ENCODE assay signal across 8 cellular contexts in the genomic region with DNA sequence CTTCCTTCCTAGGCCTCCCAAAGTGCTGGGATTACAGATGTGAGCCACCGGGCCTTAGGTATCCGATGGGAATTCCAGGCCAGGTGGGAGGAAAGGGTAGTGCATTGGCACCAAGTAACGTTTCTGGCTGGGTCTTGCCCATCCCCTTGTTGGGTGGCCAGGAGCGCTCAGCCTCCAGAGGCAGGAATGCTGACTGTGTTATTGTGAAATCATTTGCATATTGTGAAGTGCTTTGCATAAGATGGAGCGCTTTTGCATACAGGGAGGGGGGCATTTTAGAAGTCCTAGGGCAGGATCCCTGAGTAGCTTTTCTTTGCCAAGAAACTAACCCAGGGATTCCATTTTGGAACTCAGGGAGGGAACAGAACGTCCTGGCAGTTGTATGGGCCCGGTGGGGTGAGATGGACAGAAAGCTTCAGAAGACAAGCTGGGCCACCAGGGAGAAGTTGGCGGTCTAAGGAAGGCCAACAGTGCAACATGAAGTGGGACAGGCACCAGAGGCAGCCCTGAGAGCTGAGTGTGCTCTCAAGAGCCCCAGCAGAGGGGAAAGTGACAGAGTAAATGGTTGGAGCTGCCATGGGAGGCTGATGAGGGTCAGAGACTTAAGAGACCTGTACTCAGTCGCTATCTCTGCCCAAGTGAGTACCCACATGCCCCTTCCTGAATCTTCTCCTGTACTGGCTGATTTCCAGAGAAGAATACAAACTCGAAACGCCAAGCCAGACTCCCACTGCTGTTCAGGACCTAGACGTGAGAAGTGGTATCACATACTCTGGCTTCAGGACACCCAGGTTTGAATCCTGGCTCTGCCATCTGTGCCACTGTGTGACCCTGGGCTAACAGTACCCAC. TPM values are rescaled to one million over a fixed set of nuclear protein-coding genes. Genes with fewer than 3 reads are reported as not detected.
DNase-seq lines count a peak whose midpoint lies in the region.

No MANE protein-coding gene starts in this region.

- intact Hi-C loops in activated CD4-positive, alpha-beta T cell treated with anti-CD3 and anti-CD28 coated beads, Interleukin-2, amount 10 ng/mL, durations not matched to agents 24 days and 14 days (cut with micrococcal nuclease) = no loop called here

- H3K27ac ChIP-seq in temporal lobe (ENCODE audit: low read depth, low read length) = peak overlapping the region; percentile 99

- H3K36me3 Mint-ChIP-seq in activated CD4-positive, alpha-beta T cell treated with anti-CD3 and anti-CD28 coated beads, Interleukin-2, amount 10 ng/mL, durations not matched to agents 24 days and 14 days (ENCODE audit: low read depth) = peaks cover 2% of the 10 kb centered on the region
- no peaks in the 10 kb centered on the region for H3K36me3 Mint-ChIP-seq in activated naive CD8-positive, alpha-beta T cell
- no peaks in the 10 kb centered on the region for H3K36me3 Mint-ChIP-seq in immature natural killer cell

- peaks cover 19% of the 10 kb centered on the region for H3K4me1 Mint-ChIP-seq in activated CD4-positive, alpha-beta T cell treated with anti-CD3 and anti-CD28 coated beads, Interleukin-2, amount 10 ng/mL, durations not matched to agents 24 days and 14 days
- H3K4me1 Mint-ChIP-seq in activated naive CD8-positive, alpha-beta T cell (ENCODE audit: low read depth) = peaks cover 16% of the 10 kb centered on the region
- peaks cover 20% of the 10 kb centered on the region in 2 donors for H3K4me1 Mint-ChIP-seq in immature natural killer cell

- H3K4me3 Mint-ChIP-seq in activated CD4-positive, alpha-beta T cell treated with anti-CD3 and anti-CD28 coated beads, Interleukin-2, amount 10 ng/mL, durations not matched to agents 24 days and 14 days = peak overlapping the region; percentile 95
- peak overlapping the region; percentile 92 for H3K4me3 Mint-ChIP-seq in activated naive CD8-positive, alpha-beta T cell
- peak overlapping the region; percentile 83 to 89 (median 85) for H3K4me3 Mint-ChIP-seq in immature natural killer cell

- no peaks in the 10 kb centered on the region for H3K9me3 Mint-ChIP-seq in activated CD4-positive, alpha-beta T cell treated with anti-CD3 and anti-CD28 coated beads, Interleukin-2, amount 10 ng/mL, durations not matched to agents 24 days and 14 days
- H3K9me3 Mint-ChIP-seq in activated naive CD8-positive, alpha-beta T cell (ENCODE audit: low read depth) = no peaks in the 10 kb centered on the region
- H3K9me3 Mint-ChIP-seq in immature natural killer cell = no peaks in the 10 kb centered on the region

- peak overlapping the region; percentile 95 for H3K27ac Mint-ChIP-seq in activated CD4-positive, alpha-beta T cell treated with anti-CD3 and anti-CD28 coated beads, Interleukin-2, amount 10 ng/mL, durations not matched to agents 24 days and 14 days
- H3K27ac Mint-ChIP-seq in activated naive CD8-positive, alpha-beta T cell = peak overlapping the region; percentile 97
- peak overlapping the region; percentile 90 to 93 (median 92) for H3K27ac Mint-ChIP-seq in immature natural killer cell

- no peaks in the 10 kb centered on the region for H3K27me3 Mint-ChIP-seq in activated CD4-positive, alpha-beta T cell treated with anti-CD3 and anti-CD28 coated beads, Interleukin-2, amount 10 ng/mL, durations not matched to agents 24 days and 14 days
- H3K27me3 Mint-ChIP-seq in activated naive CD8-positive, alpha-beta T cell = no peaks in the 10 kb centered on the region
- peaks cover 3 to 14% (median 14%) of the 10 kb centered on the region in 3 donors for H3K27me3 Mint-ChIP-seq in immature natural killer cell (ENCODE audit: low read depth in 3 of 3)

- no peak for DNase-seq in activated CD4-positive, alpha-beta T cell treated with anti-CD3 and anti-CD28 coated beads, Interleukin-2, amount 10 ng/mL, durations not matched to agents 24 days and 14 days
- DNase-seq in activated CD4-positive, alpha-beta T cell treated with anti-CD3 and anti-CD28 coated beads for 4 hours = no peak
- DNase-seq in immature natural killer cell = no peak
- DNase-seq in foreskin melanocyte = no peak
- no peak for DNase-seq in dermis blood vessel endothelial cell
- no peak for DNase-seq in NK-92 (lab: John Stamatoyannopoulos, UW; ENCODE audit: unreplicated experiment)

RNA-seq across cellular contexts. Expression of gene SLC39A13, which starts 1.3 kb away (rescaled TPM):
- 13.2 and 13.3 TPM in 2 replicates for total RNA-seq in activated CD4-positive, alpha-beta T cell treated with anti-CD3 and anti-CD28 coated beads, Interleukin-2, amount 10 ng/mL, durations not matched to agents 24 days and 14 days
- 10 to 100 TPM; 22.1 to 33.2 (median 27.7) TPM for polyA plus RNA-seq in immature natural killer cell
- total RNA-seq in temporal lobe = 9.3 TPM
- 72.8 and 78.0 TPM in 2 replicates for total RNA-seq in dermis blood vessel endothelial cell

RNA-seq across cellular contexts. Expression of gene PSMC3, which starts 19.1 kb away (rescaled TPM):
- 230 and 234 TPM in 2 replicates for total RNA-seq in activated CD4-positive, alpha-beta T cell treated with anti-CD3 and anti-CD28 coated beads, Interleukin-2, amount 10 ng/mL, durations not matched to agents 24 days and 14 days
- polyA plus RNA-seq in immature natural killer cell = 100 to 1,000 TPM; 157 to 207 (median 184) TPM
- total RNA-seq in temporal lobe (90.2 TPM), dermis blood vessel endothelial cell (147 and 248 TPM in 2 replicates)

RNA-seq across cellular contexts. Expression of gene SPI1, which starts 28.8 kb away (rescaled TPM):
- not detected in 2 replicates for total RNA-seq in activated CD4-positive, alpha-beta T cell treated with anti-CD3 and anti-CD28 coated beads, Interleukin-2, amount 10 ng/mL, durations not matched to agents 24 days and 14 days
- 1 to 10 TPM in 2 of 3 donors, under 1 TPM in 1; 0.95 to 3.6 (median 2.3) TPM for polyA plus RNA-seq in immature natural killer cell
- total RNA-seq in temporal lobe (1.7 TPM), dermis blood vessel endothelial cell (not detected in 2 replicates)

RNA-seq across cellular contexts. Expression of gene RAPSN, which starts 41.8 kb away (rescaled TPM):
- total RNA-seq in activated CD4-positive, alpha-beta T cell treated with anti-CD3 and anti-CD28 coated beads, Interleukin-2, amount 10 ng/mL, durations not matched to agents 24 days and 14 days = 0.42 and 1.0 TPM in 2 replicates
- polyA plus RNA-seq in immature natural killer cell = not detected
- not detected for total RNA-seq in temporal lobe
- total RNA-seq in dermis blood vessel endothelial cell = 0.17 and 0.19 TPM in 2 replicates

RNA-seq across cellular contexts. Expression of gene MYBPC3, which starts 54.6 kb away (rescaled TPM):
- not detected in 2 replicates for total RNA-seq in activated CD4-positive, alpha-beta T cell treated with anti-CD3 and anti-CD28 coated beads, Interleukin-2, amount 10 ng/mL, durations not matched to agents 24 days and 14 days
- polyA plus RNA-seq in immature natural killer cell = not detected
- total RNA-seq in temporal lobe (not detected), dermis blood vessel endothelial cell (not detected in 2 replicates)
